ENCODE assay signal across 8 cellular contexts in genomic region chr5:90474235-90475107, GRCh38. TPM values are rescaled to one million over a fixed set of nuclear protein-coding genes. Genes with fewer than 3 reads are reported as not detected.
A peak's percentile ranks its signal among the peaks of the same experiment; 100 is the strongest.
DNase-seq lines count a peak whose midpoint lies in the region; ATAC-seq and TF ChIP-seq lines count a peak whose summit lies in the region.

Gene MBLAC2 (minus strand): TSS chr5:90474771. CDS start chr5:90474292, 479 bp downstream.
Gene POLR3G (plus strand): TSS chr5:90474864. CDS start chr5:90485568, 10,704 bp downstream.

- TF ChIP-seq POLR2A in erythroblast (IDR thresholded peaks at IDR 0.05; ENCODE audit: low read length): peak; percentile 94

- peak; percentile 85 for ATAC-seq in GM21526 (IDR thresholded peaks at IDR 0.05; ENCODE audit: low FRiP score, unreplicated experiment)

- peaks cover 39% of the 10 kb centered on the region for H3K79me2 ChIP-seq in OCI-LY7 (ENCODE audit: insufficient read depth, low read depth, low read length)

- H3K4me1 ChIP-seq in OCI-LY7 (ENCODE audit: insufficient read depth, low read length, poor library complexity, severe bottlenecking) (peaks cover 41% of the 10 kb centered on the region), mucosa of stomach (ENCODE audit: control insufficient read depth, insufficient read depth, low read length) (peaks cover 5% of the 10 kb centered on the region)

- H3K4me3 ChIP-seq in OCI-LY7 (ENCODE audit: low read depth, low read length, poor library complexity, severe bottlenecking) (peak within 1 kb of the TSS; percentile 80), mucosa of stomach (ENCODE audit: low read length) (peak within 1 kb of the TSS; percentile 94)

- H2AFZ ChIP-seq in OCI-LY7 (ENCODE audit: low read length): peak within 1 kb of the TSS; percentile 89

- no peaks in the 10 kb centered on the region for H4K20me1 ChIP-seq in OCI-LY7 (ENCODE audit: insufficient read depth, low read length)

- CTCF ChIA-PET in OCI-LY7 (lab: Charles Lee; ENCODE audit: unreplicated experiment): interaction anchor here (1.1 to 1.6 kb wide), 3 partner anchors 35 to 65 kb away, joined by 3 to 5 read pairs (median 3); partner anchors contain the start of gene CETN3

- DNase-seq in DMS153 (lab: John Stamatoyannopoulos, UW) (peak; percentile 56), HuH-7 (ENCODE audit: low spot score) (peak; percentile 91), OCI-LY7 (ENCODE audit: low spot score) (peak; percentile 93), activated T-cell treated with anti-CD3 and anti-CD28 coated beads for 48 hours (ENCODE audit: low read depth) (peak; percentile 92), erythroblast (lab: John Stamatoyannopoulos, UW) (peak; percentile 95)
- peak; percentile 96 for DNase-seq in stimulated activated CD8-positive, alpha-beta memory T cell treated with anti-CD3 and anti-CD28 coated beads, Interleukin-4, amount 100 ng/mL, for 48 hours

- peak within 1 kb of the TSS; percentile 59 for H3K27ac ChIP-seq in OCI-LY7 (ENCODE audit: low read depth, low read length, poor library complexity, severe bottlenecking)

- H3K27me3 ChIP-seq in mucosa of stomach (ENCODE audit: control insufficient read depth, insufficient read depth, low read length): no peaks in the 10 kb centered on the region

- intact Hi-C loops in OCI-LY7 (cut with micrococcal nuclease; ENCODE audit: unreplicated experiment): loop anchor here (1.0 to 2.0 kb wide), 3 partner anchors 55 to 906 kb away; partner anchors contain the start of genes CETN3 and LYSMD3

- H3K9me2 ChIP-seq in OCI-LY7 (ENCODE audit: insufficient read depth, low read length): no peaks in the 10 kb centered on the region

- BruUV-seq in OCI-LY7 (replicated peaks; lab: Mats Ljungman, UMichigan): no TSS peak

- 0 out of 2 replicates have a peak, but pooled peaks cover 10% of the 10 kb centered on the region for H3K36me3 ChIP-seq in OCI-LY7 (ENCODE audit: insufficient read depth, low read length)
- H3K36me3 ChIP-seq in mucosa of stomach (ENCODE audit: control insufficient read depth, insufficient read depth, low read length): no peaks in the 10 kb centered on the region

- H3K9ac ChIP-seq in mucosa of stomach (ENCODE audit: low read length): peak within 1 kb of the TSS; percentile 32

- H3K4me2 ChIP-seq in OCI-LY7 (ENCODE audit: low read length): peak within 1 kb of the TSS; percentile 96

- peak; percentile 45 for TF ChIP-seq CTCF in OCI-LY7 (conservative IDR thresholded peaks at IDR 0.05; ENCODE audit: low read length)

- H3K9me3 ChIP-seq in OCI-LY7 (ENCODE audit: low read length) (no peaks in the 10 kb centered on the region), mucosa of stomach (ENCODE audit: control insufficient read depth, low read length) (no peaks in the 10 kb centered on the region)

- POLR2A ChIA-PET in OCI-LY7 (lab: Charles Lee): interaction anchor here (0.5 to 3.6 kb wide), 11 partner anchors 14 to 873 kb away, joined by 3 to 40 read pairs (median 4); partner anchors contain the start of genes CETN3 and LYSMD3

RNA-seq across cellular contexts. Expression of gene MBLAC2, which starts in this region (rescaled TPM):
- total RNA-seq in OCI-LY7 (2014; rRNA removed; shearing (Covaris generic)): 9.1 and 9.4 TPM in 2 replicates
- 16.3 and 17.3 TPM in 2 replicates for total RNA-seq in OCI-LY7 (2022)

RNA-seq across cellular contexts. Expression of gene POLR3G, which starts in this region (rescaled TPM):
- total RNA-seq in OCI-LY7 (2014; rRNA removed; shearing (Covaris generic)): 9.9 and 14.6 TPM in 2 replicates
- 12.9 and 14.2 TPM in 2 replicates for total RNA-seq in OCI-LY7 (2022)

Comparison
In these comparisons a context has a peak if more than half of its experiments do, and no peak if none do; other contexts are left out.
1. Peak in every context shown above with its lines: DNase-seq, ATAC-seq, H3K4me3 ChIP-seq and H3K27ac ChIP-seq.